In the genomic region with DNA sequence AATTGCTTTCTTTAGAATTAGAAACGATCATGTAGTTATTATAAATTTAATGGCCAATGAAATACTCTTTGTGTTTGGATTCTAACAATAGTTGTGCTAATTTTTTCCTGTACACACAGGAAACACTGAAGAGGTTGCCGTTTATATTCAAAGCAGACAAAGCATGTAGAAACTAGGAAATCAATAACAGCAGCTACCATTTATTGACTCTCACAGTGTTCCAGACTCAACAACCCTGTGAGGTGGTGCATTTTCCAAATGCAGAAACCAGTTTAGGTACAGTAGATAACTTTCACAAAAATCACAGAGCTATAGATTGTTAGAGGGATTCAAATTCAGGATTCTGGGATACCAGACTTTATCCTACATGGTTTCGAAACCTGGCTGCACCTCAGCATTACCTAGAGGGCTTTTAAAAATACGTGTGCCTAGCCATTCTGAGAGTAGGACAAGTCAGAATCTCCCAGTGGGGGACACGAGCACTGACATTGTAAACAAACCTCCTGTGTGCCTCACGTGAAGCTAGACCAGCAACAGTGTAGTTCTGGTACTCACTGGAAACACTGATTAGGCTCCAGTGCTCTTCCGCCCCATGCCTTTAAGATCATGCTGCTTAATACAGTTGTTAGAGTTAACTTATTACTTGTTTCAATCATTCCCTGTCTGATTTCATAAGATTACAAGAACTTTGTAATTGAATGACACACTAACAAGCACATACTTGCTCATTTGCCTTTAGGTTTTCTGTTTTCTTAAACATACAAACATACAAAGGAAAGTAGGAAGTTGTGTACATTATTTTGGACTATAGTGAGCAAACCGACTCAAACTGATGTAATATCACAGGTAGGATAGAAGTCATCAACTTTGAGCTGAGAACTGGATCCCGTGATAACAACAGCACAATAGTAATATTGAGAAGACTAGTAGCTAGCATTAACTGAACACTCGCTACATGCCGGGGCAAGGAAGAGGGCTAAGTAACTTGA, we compare ENCODE assay signal across 1 cellular context.
A peak's percentile ranks its signal among the peaks of the same experiment; 100 is the strongest.
TF ChIP-seq lines count a peak whose summit lies in the region.

No MANE protein-coding gene starts in this region.

TF ChIP-seq in HEK293, 187 proteins besides CTCF, POLR2A, EP300 and RAD21 (continued from another document):
- TF ChIP-seq, protein P1, sequence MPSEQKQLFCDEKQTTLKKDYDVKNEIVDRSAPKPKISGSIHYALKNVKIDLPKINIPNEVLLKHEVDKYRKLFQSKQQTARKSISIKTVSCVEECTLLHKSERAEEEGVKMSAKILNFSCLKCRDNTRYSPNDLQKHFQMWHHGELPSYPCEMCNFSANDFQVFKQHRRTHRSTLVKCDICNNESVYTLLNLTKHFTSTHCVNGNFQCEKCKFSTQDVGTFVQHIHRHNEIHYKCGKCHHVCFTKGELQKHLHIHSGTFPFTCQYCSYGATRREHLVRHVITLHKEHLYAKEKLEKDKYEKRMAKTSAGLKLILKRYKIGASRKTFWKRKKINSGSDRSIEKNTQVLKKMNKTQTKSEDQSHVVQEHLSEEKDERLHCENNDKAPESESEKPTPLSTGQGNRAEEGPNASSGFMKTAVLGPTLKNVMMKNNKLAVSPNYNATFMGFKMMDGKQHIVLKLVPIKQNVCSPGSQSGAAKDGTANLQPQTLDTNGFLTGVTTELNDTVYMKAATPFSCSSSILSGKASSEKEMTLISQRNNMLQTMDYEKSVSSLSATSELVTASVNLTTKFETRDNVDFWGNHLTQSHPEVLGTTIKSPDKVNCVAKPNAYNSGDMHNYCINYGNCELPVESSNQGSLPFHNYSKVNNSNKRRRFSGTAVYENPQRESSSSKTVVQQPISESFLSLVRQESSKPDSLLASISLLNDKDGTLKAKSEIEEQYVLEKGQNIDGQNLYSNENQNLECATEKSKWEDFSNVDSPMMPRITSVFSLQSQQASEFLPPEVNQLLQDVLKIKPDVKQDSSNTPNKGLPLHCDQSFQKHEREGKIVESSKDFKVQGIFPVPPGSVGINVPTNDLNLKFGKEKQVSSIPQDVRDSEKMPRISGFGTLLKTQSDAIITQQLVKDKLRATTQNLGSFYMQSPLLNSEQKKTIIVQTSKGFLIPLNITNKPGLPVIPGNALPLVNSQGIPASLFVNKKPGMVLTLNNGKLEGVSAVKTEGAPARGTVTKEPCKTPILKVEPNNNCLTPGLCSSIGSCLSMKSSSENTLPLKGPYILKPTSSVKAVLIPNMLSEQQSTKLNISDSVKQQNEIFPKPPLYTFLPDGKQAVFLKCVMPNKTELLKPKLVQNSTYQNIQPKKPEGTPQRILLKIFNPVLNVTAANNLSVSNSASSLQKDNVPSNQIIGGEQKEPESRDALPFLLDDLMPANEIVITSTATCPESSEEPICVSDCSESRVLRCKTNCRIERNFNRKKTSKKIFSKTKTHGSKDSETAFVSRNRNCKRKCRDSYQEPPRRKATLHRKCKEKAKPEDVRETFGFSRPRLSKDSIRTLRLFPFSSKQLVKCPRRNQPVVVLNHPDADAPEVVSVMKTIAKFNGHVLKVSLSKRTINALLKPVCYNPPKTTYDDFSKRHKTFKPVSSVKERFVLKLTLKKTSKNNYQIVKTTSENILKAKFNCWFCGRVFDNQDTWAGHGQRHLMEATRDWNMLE (tag by site-specific recombination; conservative IDR thresholded peaks at IDR 0.05; ENCODE audit: low read depth) = no peak
- TF ChIP-seq ZNF549 (tag by site-specific recombination; IDR thresholded peaks at IDR 0.05) = no peak
- TF ChIP-seq ZNF768 (tag by site-specific recombination; IDR thresholded peaks at IDR 0.05) = no peak
- TF ChIP-seq ZNF48 (tag by site-specific recombination; IDR thresholded peaks at IDR 0.05) = no peak
- no peak for TF ChIP-seq ZNF792 (tag by site-specific recombination; IDR thresholded peaks at IDR 0.05)
- TF ChIP-seq, protein P2, sequence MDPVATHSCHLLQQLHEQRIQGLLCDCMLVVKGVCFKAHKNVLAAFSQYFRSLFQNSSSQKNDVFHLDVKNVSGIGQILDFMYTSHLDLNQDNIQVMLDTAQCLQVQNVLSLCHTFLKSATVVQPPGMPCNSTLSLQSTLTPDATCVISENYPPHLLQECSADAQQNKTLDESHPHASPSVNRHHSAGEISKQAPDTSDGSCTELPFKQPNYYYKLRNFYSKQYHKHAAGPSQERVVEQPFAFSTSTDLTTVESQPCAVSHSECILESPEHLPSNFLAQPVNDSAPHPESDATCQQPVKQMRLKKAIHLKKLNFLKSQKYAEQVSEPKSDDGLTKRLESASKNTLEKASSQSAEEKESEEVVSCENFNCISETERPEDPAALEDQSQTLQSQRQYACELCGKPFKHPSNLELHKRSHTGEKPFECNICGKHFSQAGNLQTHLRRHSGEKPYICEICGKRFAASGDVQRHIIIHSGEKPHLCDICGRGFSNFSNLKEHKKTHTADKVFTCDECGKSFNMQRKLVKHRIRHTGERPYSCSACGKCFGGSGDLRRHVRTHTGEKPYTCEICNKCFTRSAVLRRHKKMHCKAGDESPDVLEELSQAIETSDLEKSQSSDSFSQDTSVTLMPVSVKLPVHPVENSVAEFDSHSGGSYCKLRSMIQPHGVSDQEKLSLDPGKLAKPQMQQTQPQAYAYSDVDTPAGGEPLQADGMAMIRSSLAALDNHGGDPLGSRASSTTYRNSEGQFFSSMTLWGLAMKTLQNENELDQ (tag by site-specific recombination; IDR thresholded peaks at IDR 0.05; ENCODE audit: low read depth) = no peak
- no peak for TF ChIP-seq ATF2 (tag by site-specific recombination; IDR thresholded peaks at IDR 0.05; ENCODE audit: low read depth)
- no peak for TF ChIP-seq ZNF248 (tag by site-specific recombination; IDR thresholded peaks at IDR 0.05)
- peak; percentile 46 for TF ChIP-seq GLIS1 (tag by site-specific recombination; IDR thresholded peaks at IDR 0.05)
- TF ChIP-seq ZIC2 (tag by site-specific recombination; IDR thresholded peaks at IDR 0.05) = peak; percentile 40; the same call in 1 of the 2 replicates
